Comparison of ENCODE assay signal across 30 cellular contexts in genomic region chr12:45598761-45599160, GRCh38.
"Had no signal": no experiment of that assay in that cellular context is flagged by ENCODE, and none has a peak within 500 bp of the region (broad histone marks: within the 10 kb centered on the region; RNA-seq: fewer than 3 reads in every experiment).

No MANE protein-coding gene starts in this region.

- H3K4me1 ChIP-seq: colonic mucosa, gastrocnemius medialis, pancreas, prostate gland, suprapubic skin, tibial artery had no signal

- H3K27me3 ChIP-seq: cardiac muscle cell, colonic mucosa, gastrocnemius medialis, pancreas, sigmoid colon, suprapubic skin, tibial artery had no signal

- H3K4me1 Mint-ChIP-seq: activated CD4-positive, alpha-beta memory T cell treated with anti-CD3 and anti-CD28 coated beads, Interleukin-2, amount 10 ng/mL, durations not matched to agents 7 days and 5 days; activated CD4-positive, alpha-beta T cell treated with anti-CD3 and anti-CD28 coated beads, Interleukin-2, amount 10 ng/mL, durations not matched to agents 7 days and 5 days; activated naive CD4-positive, alpha-beta T cell treated with anti-CD3 and anti-CD28 coated beads, Interleukin-2, amount 50 U/mL, for 24 hours; activated naive CD8-positive, alpha-beta T cell treated with anti-CD3 and anti-CD28 coated beads, Interleukin-2, amount 50 U/mL, for 24 hours; stimulated activated naive B cell treated with anti-CD40 and anti-IgM and Interleukin-4, amounts not matched to agents 10 μg/mL and 1 μg/mL and 100 μg/mL, for 72 hours; T-helper 17 cell had no signal

- ATAC-seq: activated naive CD8-positive, alpha-beta T cell treated with anti-CD3 and anti-CD28 coated beads, Interleukin-2, amount 50 U/mL, for 24 hours; gastrocnemius medialis; naive thymus-derived CD8-positive, alpha-beta T cell; pancreas; stimulated activated naive B cell treated with anti-CD40 and anti-IgM and Interleukin-4, amounts not matched to agents 10 μg/mL and 1 μg/mL and 100 μg/mL, for 72 hours; T-helper 17 cell had no signal

- H3K36me3 ChIP-seq: cardiac muscle cell, colonic mucosa, gastrocnemius medialis, pancreas, prostate gland, sigmoid colon, suprapubic skin, tibial artery had no signal

- H3K9me3 ChIP-seq: colonic mucosa, gastrocnemius medialis, pancreas, prostate gland, sigmoid colon, suprapubic skin, tibial artery had no signal

- H3K27ac ChIP-seq: cardiac muscle cell, colonic mucosa, gastrocnemius medialis, pancreas, prostate gland, sigmoid colon, suprapubic skin, tibial artery had no signal

- H3K36me3 Mint-ChIP-seq: activated naive CD4-positive, alpha-beta T cell treated with anti-CD3 and anti-CD28 coated beads, Interleukin-2, amount 50 U/mL, for 24 hours had no signal

- DNase-seq: activated CD4-positive, alpha-beta memory T cell treated with anti-CD3 and anti-CD28 coated beads, Interleukin-2, amount 10 ng/mL, durations not matched to agents 7 days and 5 days; activated CD4-positive, alpha-beta T cell treated with anti-CD3 and anti-CD28 coated beads, Interleukin-2, amount 10 ng/mL, durations not matched to agents 7 days and 5 days; activated CD4-positive, CD25-positive, alpha-beta regulatory T cell treated with anti-CD3 and anti-CD28 coated beads, Interleukin-2, amount 50 U/mL, for 72 hours; activated CD8-positive, alpha-beta memory T cell treated with anti-CD3 and anti-CD28 coated beads, Interleukin-2, amount 50 U/mL, for 48 hours; activated gamma-delta T cell; activated naive CD8-positive, alpha-beta T cell treated with anti-CD3 and anti-CD28 coated beads, Interleukin-2, amount 50 U/mL, for 24 hours; activated T-cell treated with anti-CD3 and anti-CD28 coated beads, Interleukin-2, amount 50 U/mL, for 24 hours; anterior cingulate cortex; cerebellar nuclear complex; colonic mucosa; effector CD8-positive, alpha-beta T cell; erythroblast; gastrocnemius medialis; head of caudate nucleus; hippocampal formation; midbrain; naive thymus-derived CD8-positive, alpha-beta T cell; nucleus accumbens; pancreas; sigmoid colon; stimulated activated CD4-positive, alpha-beta T cell treated with anti-CD3 and anti-CD28 coated beads, Interleukin-1b, Interleukin-23, amount 100 ng/mL, for 48 hours; stimulated activated naive B cell treated with anti-CD40 and anti-IgM and Interleukin-4, amounts not matched to agents 10 μg/mL and 1 μg/mL and 100 μg/mL, for 72 hours; T-helper 17 cell; tibial artery had no signal

- H3K9me3 Mint-ChIP-seq: activated CD4-positive, alpha-beta memory T cell treated with anti-CD3 and anti-CD28 coated beads, Interleukin-2, amount 10 ng/mL, durations not matched to agents 7 days and 5 days; activated naive CD4-positive, alpha-beta T cell treated with anti-CD3 and anti-CD28 coated beads, Interleukin-2, amount 50 U/mL, for 24 hours; activated naive CD8-positive, alpha-beta T cell treated with anti-CD3 and anti-CD28 coated beads, Interleukin-2, amount 50 U/mL, for 24 hours; activated T-cell treated with anti-CD3 and anti-CD28 coated beads, Interleukin-2, amount 50 U/mL, for 24 hours had no signal

- H3K27ac Mint-ChIP-seq: activated CD4-positive, alpha-beta memory T cell treated with anti-CD3 and anti-CD28 coated beads, Interleukin-2, amount 10 ng/mL, durations not matched to agents 7 days and 5 days; activated CD4-positive, alpha-beta T cell treated with anti-CD3 and anti-CD28 coated beads, Interleukin-2, amount 10 ng/mL, durations not matched to agents 7 days and 5 days; activated naive CD4-positive, alpha-beta T cell treated with anti-CD3 and anti-CD28 coated beads, Interleukin-2, amount 50 U/mL, for 24 hours; activated naive CD8-positive, alpha-beta T cell treated with anti-CD3 and anti-CD28 coated beads, Interleukin-2, amount 50 U/mL, for 24 hours; activated T-cell treated with anti-CD3 and anti-CD28 coated beads, Interleukin-2, amount 50 U/mL, for 24 hours; naive thymus-derived CD8-positive, alpha-beta T cell; stimulated activated naive B cell treated with anti-CD40 and anti-IgM and Interleukin-4, amounts not matched to agents 10 μg/mL and 1 μg/mL and 100 μg/mL, for 72 hours; T-helper 17 cell had no signal

- H3K4me3 ChIP-seq: cardiac muscle cell, colonic mucosa, gastrocnemius medialis, pancreas, prostate gland, sigmoid colon, smooth muscle cell, suprapubic skin, tibial artery had no signal

- H3K4me3 Mint-ChIP-seq: activated CD4-positive, alpha-beta memory T cell treated with anti-CD3 and anti-CD28 coated beads, Interleukin-2, amount 10 ng/mL, durations not matched to agents 7 days and 5 days; activated CD4-positive, alpha-beta T cell treated with anti-CD3 and anti-CD28 coated beads, Interleukin-2, amount 10 ng/mL, durations not matched to agents 7 days and 5 days; activated naive CD4-positive, alpha-beta T cell treated with anti-CD3 and anti-CD28 coated beads, Interleukin-2, amount 50 U/mL, for 24 hours; activated naive CD8-positive, alpha-beta T cell treated with anti-CD3 and anti-CD28 coated beads, Interleukin-2, amount 50 U/mL, for 24 hours; activated T-cell treated with anti-CD3 and anti-CD28 coated beads, Interleukin-2, amount 50 U/mL, for 24 hours; naive thymus-derived CD8-positive, alpha-beta T cell; neural crest cell; stimulated activated naive B cell treated with anti-CD40 and anti-IgM and Interleukin-4, amounts not matched to agents 10 μg/mL and 1 μg/mL and 100 μg/mL, for 72 hours; T-helper 17 cell had no signal

- H3K27me3 Mint-ChIP-seq: activated naive CD4-positive, alpha-beta T cell treated with anti-CD3 and anti-CD28 coated beads, Interleukin-2, amount 50 U/mL, for 24 hours; activated naive CD8-positive, alpha-beta T cell treated with anti-CD3 and anti-CD28 coated beads, Interleukin-2, amount 50 U/mL, for 24 hours; activated T-cell treated with anti-CD3 and anti-CD28 coated beads, Interleukin-2, amount 50 U/mL, for 24 hours had no signal
